1 cellular context compared by ENCODE assay signal in the genomic region with DNA sequence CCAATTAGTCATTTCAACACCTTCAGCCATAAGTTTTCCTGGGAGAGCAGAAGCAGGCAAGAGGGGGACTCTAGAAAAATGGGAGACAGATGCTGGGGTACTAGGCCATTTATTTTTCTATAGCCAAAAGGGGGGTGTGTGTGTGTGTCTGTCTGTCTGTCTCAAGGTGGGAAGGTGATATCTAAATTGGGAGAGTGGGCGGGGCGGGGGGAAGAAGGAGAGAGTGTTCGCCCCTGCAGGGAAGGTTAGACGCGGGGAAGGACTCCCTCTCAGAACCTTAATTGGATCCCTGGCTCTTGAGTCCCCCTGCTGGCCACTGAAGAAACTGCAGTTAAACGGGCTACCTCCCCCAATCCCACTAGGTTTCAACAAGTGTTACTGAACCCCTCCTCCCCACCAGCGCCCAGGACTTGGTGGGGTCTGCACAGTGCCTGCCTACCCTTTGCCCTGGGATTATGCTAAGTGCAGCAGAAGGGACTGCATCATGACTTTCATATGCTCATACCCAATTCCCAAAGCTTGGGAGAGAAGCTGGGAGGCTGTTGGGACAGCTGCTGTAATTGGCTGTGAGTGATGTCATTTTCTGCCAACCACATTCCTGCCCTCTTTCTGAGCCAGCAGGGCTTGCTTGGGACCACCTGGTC.
TF ChIP-seq lines count a peak whose summit lies in the region.

No MANE protein-coding gene starts in this region.

TF ChIP-seq in IMR-90, 13 proteins besides CTCF, POLR2A, EP300 and RAD21 (continued from another document):
- TF ChIP-seq USF2 (IDR thresholded peaks at IDR 0.05; ENCODE audit: low read depth, low read length): no peak
- no peak for TF ChIP-seq BHLHE40 (IDR thresholded peaks at IDR 0.05; ENCODE audit: low read depth, low read length)
